28 cellular contexts compared by ENCODE assay signal in the genomic region with DNA sequence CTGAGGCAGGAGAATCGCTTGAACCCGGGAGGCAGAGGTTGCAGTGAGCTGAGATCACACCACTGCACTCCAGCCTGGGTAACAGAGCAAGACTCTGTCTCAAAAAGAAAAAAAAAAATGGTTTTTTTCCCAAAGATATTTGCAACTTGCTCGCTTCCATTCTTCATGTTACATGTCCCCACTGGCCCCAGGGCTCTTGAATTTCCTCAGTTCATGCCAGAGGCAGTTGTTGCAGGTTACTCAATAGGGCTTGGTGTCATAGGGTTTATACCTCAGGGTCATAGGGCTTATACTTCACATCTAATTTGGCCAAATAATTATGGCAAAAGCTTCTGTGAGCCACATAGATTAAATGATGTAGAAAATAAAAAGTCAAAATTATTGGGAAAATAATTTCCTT. TPM values are rescaled to one million over a fixed set of nuclear protein-coding genes. Genes with fewer than 3 reads are reported as not detected.
"Had no signal": no experiment of that assay in that cellular context is flagged by ENCODE, and none has a peak within 500 bp of the region (broad histone marks: within the 10 kb centered on the region; RNA-seq: fewer than 3 reads in every experiment).

No MANE protein-coding gene starts in this region.

- H3K9me3 ChIP-seq: colonic mucosa, esophagus muscularis mucosa, esophagus squamous epithelium, gastrocnemius medialis, gastroesophageal sphincter, heart left ventricle, heart right ventricle had no signal

- H3K4me3 ChIP-seq: colonic mucosa, coronary artery, dorsolateral prefrontal cortex, esophagus muscularis mucosa, esophagus squamous epithelium, gastrocnemius medialis, gastroesophageal sphincter, heart left ventricle, heart right ventricle had no signal

- DNase-seq: colonic mucosa; cortex of kidney; dermis blood vessel endothelial cell; dorsolateral prefrontal cortex; effector CD4-positive, alpha-beta T cell; effector CD8-positive, alpha-beta T cell; effector memory CD4-positive, alpha-beta T cell; effector memory CD8-positive, alpha-beta T cell; endodermal cell; erythroblast; esophagus squamous epithelium; foreskin fibroblast; foreskin keratinocyte; foreskin melanocyte; gastrocnemius medialis; glutamatergic neuron; head of caudate nucleus; heart left ventricle; heart right ventricle had no signal

- H3K27me3 ChIP-seq: colonic mucosa, dorsolateral prefrontal cortex, esophagus muscularis mucosa, esophagus squamous epithelium, foreskin keratinocyte, gastrocnemius medialis, gastroesophageal sphincter, heart left ventricle, heart right ventricle had no signal

- FAIRE-seq: colon, endothelial cell of umbilical vein, frontal cortex had no signal

- H3K36me3 ChIP-seq: colonic mucosa, esophagus muscularis mucosa, esophagus squamous epithelium, gastrocnemius medialis, gastroesophageal sphincter, heart left ventricle, heart right ventricle had no signal

- H3K4me1 ChIP-seq: colonic mucosa, foreskin keratinocyte had no signal

- H3K27ac ChIP-seq: colonic mucosa, coronary artery, dorsolateral prefrontal cortex, epithelial cell of prostate, esophagus muscularis mucosa, esophagus squamous epithelium, foreskin keratinocyte, gastrocnemius medialis, gastroesophageal sphincter, heart left ventricle, heart right ventricle had no signal

RNA-seq across cellular contexts. Expression of a gene that starts 44.1 kb away (rescaled TPM):
- polyA plus RNA-seq: endothelial cell of umbilical vein, esophagus, fibroblast of lung, foreskin keratinocyte, heart left ventricle, heart right ventricle had no signal
